In the genomic region with DNA sequence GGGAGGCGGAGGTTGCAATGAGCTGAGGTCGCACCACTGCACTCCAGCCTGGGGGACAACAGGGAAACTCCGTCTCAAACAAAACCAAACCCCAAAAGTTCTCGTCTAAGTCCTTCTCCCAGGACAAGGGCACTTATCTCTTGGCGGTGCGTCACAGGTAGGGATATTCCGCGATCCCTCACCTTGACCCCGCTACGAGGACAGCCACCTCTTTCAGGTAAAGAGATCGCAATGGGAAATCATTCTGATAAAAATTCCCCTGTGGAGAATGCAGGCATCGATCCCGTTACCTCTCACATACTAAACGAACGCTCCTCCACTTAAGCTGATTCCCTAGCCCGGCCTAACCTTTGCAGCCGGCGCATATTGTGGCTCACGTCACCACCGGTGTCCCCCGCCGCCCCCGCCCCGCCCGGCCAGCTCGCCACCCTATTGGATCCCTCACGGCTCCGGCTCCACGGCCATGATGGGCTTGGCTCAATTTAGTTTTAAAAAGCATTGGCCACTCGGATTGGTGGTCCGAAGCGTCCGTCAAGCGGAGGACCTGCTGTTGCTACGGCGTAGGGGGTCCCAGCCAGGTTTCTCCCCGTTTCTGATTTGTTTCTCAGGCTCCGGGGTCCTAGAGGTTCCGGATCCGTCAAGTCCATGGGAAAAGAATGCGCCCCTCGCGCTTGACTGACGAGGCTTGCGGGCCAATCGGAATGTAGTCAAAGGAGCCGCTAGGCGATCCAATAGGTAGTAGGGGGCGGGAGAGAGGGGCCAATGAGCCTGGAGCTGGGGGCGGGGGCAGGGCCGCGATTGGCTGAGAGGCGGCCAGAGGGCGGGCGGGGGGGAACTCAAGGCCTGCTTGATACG, we compare ENCODE assay signal across 8 cellular contexts. TPM values are rescaled to one million over a fixed set of nuclear protein-coding genes. Genes with fewer than 3 reads are reported as not detected.
DNase-seq lines count a peak whose midpoint lies in the region; ATAC-seq and TF ChIP-seq lines count a peak whose summit lies in the region.

No MANE protein-coding gene starts in this region.

- no peaks in the 10 kb centered on the region for H3K36me3 ChIP-seq in upper lobe of right lung

- H3K9me3 Mint-ChIP-seq in T-helper 1 cell treated with Interleukin-12 subunit alpha and Interleukin-12 subunit beta and Interleukin-4 antibody, amounts not matched to agents 30 μg/mL and 1 μg/mL, for 36 hours, result no peaks in the 10 kb centered on the region
- H3K9me3 Mint-ChIP-seq in progenitor cell of endocrine pancreas (ENCODE audit: low read depth), result no peaks in the 10 kb centered on the region

- peak; percentile 97 for DNase-seq in NCI-H1694 treated with DMSO at 0.1 percent for 48 hours (lab: John Stamatoyannopoulos, UW)
- peak; percentile 96 for DNase-seq in left ventricle myocardium superior
- DNase-seq in progenitor cell of endocrine pancreas (ENCODE audit: low spot score, unreplicated experiment), result peak; percentile 95
- DNase-seq in upper lobe of right lung, result peak; percentile 97

- intact Hi-C loops in left ventricle myocardium superior (cut with micrococcal nuclease), result no loop called here
- intact Hi-C loops in upper lobe of right lung (cut with DNase I), result no loop called here

- peaks cover 29% of the 10 kb centered on the region for H3K4me1 Mint-ChIP-seq in T-helper 1 cell treated with Interleukin-12 subunit alpha and Interleukin-12 subunit beta and Interleukin-4 antibody, amounts not matched to agents 30 μg/mL and 1 μg/mL, for 36 hours (ENCODE audit: low read depth)
- peaks cover 28% of the 10 kb centered on the region for H3K4me1 Mint-ChIP-seq in progenitor cell of endocrine pancreas (ENCODE audit: low read depth)

- peak overlapping the region; percentile 84 for H3K4me3 ChIP-seq in upper lobe of right lung

- peak; percentile 83 for ATAC-seq in GM18498 (IDR thresholded peaks at IDR 0.05; ENCODE audit: unreplicated experiment)
- ATAC-seq in HG02938 (IDR thresholded peaks at IDR 0.05; ENCODE audit: unreplicated experiment), result peak; percentile 78
- ATAC-seq in left ventricle myocardium superior, result peak; percentile 93
- peak; percentile 96 for ATAC-seq in upper lobe of right lung

- peaks cover 41% of the 10 kb centered on the region for H3K4me1 ChIP-seq in upper lobe of right lung

- H3K27me3 Mint-ChIP-seq in T-helper 1 cell treated with Interleukin-12 subunit alpha and Interleukin-12 subunit beta and Interleukin-4 antibody, amounts not matched to agents 30 μg/mL and 1 μg/mL, for 36 hours (ENCODE audit: low read depth), result peaks cover 4% of the 10 kb centered on the region
- H3K27me3 Mint-ChIP-seq in progenitor cell of endocrine pancreas, result peaks cover 5% of the 10 kb centered on the region

- TF ChIP-seq CTCF in progenitor cell of endocrine pancreas (IDR thresholded peaks at IDR 0.05; ENCODE audit: unreplicated experiment) (peak; percentile 10), upper lobe of right lung (IDR thresholded peaks at IDR 0.05) (no peak)

- H3K4me3 Mint-ChIP-seq in T-helper 1 cell treated with Interleukin-12 subunit alpha and Interleukin-12 subunit beta and Interleukin-4 antibody, amounts not matched to agents 30 μg/mL and 1 μg/mL, for 36 hours, result peak overlapping the region; percentile 93
- peak overlapping the region; percentile 82 for H3K4me3 Mint-ChIP-seq in progenitor cell of endocrine pancreas (ENCODE audit: low read depth)

- H3K27me3 ChIP-seq in upper lobe of right lung, result no peaks in the 10 kb centered on the region

- peaks cover 10% of the 10 kb centered on the region for H3K36me3 Mint-ChIP-seq in T-helper 1 cell treated with Interleukin-12 subunit alpha and Interleukin-12 subunit beta and Interleukin-4 antibody, amounts not matched to agents 30 μg/mL and 1 μg/mL, for 36 hours (ENCODE audit: low read depth)
- H3K36me3 Mint-ChIP-seq in progenitor cell of endocrine pancreas (ENCODE audit: insufficient read depth), result peaks cover 3% of the 10 kb centered on the region

- peak overlapping the region; percentile 93 for H3K27ac ChIP-seq in angular gyrus (ENCODE audit: low read depth, low read length)
- peak overlapping the region; percentile 96 for H3K27ac ChIP-seq in upper lobe of right lung

- H3K27ac Mint-ChIP-seq in T-helper 1 cell treated with Interleukin-12 subunit alpha and Interleukin-12 subunit beta and Interleukin-4 antibody, amounts not matched to agents 30 μg/mL and 1 μg/mL, for 36 hours, result peak overlapping the region; percentile 96
- H3K27ac Mint-ChIP-seq in progenitor cell of endocrine pancreas, result peak overlapping the region; percentile 99

- no peaks in the 10 kb centered on the region for H3K9me3 ChIP-seq in upper lobe of right lung

RNA-seq across cellular contexts. Expression of gene PPP6R3, which starts 0.4 kb away (rescaled TPM):
- total RNA-seq in left ventricle myocardium superior (86.7 TPM), progenitor cell of endocrine pancreas (123 and 124 TPM in 2 replicates), upper lobe of right lung (93.2 TPM)

Comparison
In these comparisons a context has a peak if more than half of its experiments do, and no peak if none do; other contexts are left out.
1. Peak in every context shown above with its lines: DNase-seq, ATAC-seq, H3K4me3 ChIP-seq and H3K27ac ChIP-seq.